ENCODE assay signal across 8 cellular contexts in genomic region chr4:72302981-72303704, GRCh38.
DNase-seq lines count a peak whose midpoint lies in the region; ATAC-seq and TF ChIP-seq lines count a peak whose summit lies in the region.

No MANE protein-coding gene starts in this region.

- peaks cover 2% of the 10 kb centered on the region; the same call in 2 of the 3 replicates for H3K36me3 Mint-ChIP-seq in GM23338 (ENCODE audit: low read depth)

- no peak overlapping the region for H2BK120ac ChIP-seq in mesenchymal stem cell (ENCODE audit: low read depth, low read length)

- DNase-seq in NCI-H510A treated with DMSO at 0.1 percent for 48 hours (lab: John Stamatoyannopoulos, UW) (peak; percentile 62), NCI-H510A (lab: John Stamatoyannopoulos, UW) (no peak), GM23338 (ENCODE audit: low spot score) (peak; percentile 82), LHCN-M2 (ENCODE audit: low read depth) (peak; percentile 38), dorsolateral prefrontal cortex (peak in 2 of 10 donors; percentile 12 to 39), mesenchymal stem cell (peak; percentile 54), thoracic aorta (ENCODE audit: low spot score) (no peak)

- no peak overlapping the region for H3K4ac ChIP-seq in mesenchymal stem cell (ENCODE audit: low read depth in 1 of 2, low read length in 2 of 2)

- intact Hi-C loops in dorsolateral prefrontal cortex (cut with DNase I), result no loop called here

- H3K9me3 ChIP-seq in mesenchymal stem cell (ENCODE audit: control insufficient read depth, low read length), result no peaks in the 10 kb centered on the region
- no peaks in the 10 kb centered on the region for H3K9me3 ChIP-seq in thoracic aorta

- no peaks in the 10 kb centered on the region for H3K79me2 ChIP-seq in GM23338 (replicated peaks; ENCODE audit: insufficient read depth)

- H3K79me1 ChIP-seq in mesenchymal stem cell (replicated peaks; ENCODE audit: low read length, poor library complexity, severe bottlenecking), result no peaks in the 10 kb centered on the region

- H3K9me3 Mint-ChIP-seq in GM23338, result no peaks in the 10 kb centered on the region

- no peak overlapping the region for H3K4me2 ChIP-seq in GM23338
- no peak overlapping the region for H3K4me2 ChIP-seq in mesenchymal stem cell (ENCODE audit: low read length, poor library complexity, severe bottlenecking)

- no peak overlapping the region for H4K91ac ChIP-seq in mesenchymal stem cell (ENCODE audit: low read length)

- H3K36me3 ChIP-seq in GM23338 (ENCODE audit: insufficient read depth), result no peaks in the 10 kb centered on the region
- no peaks in the 10 kb centered on the region for H3K36me3 ChIP-seq in mesenchymal stem cell (ENCODE audit: control insufficient read depth in 1 of 2, insufficient read depth in 2 of 2, low read depth in 1 of 2, low read length in 2 of 2)
- no peaks in the 10 kb centered on the region for H3K36me3 ChIP-seq in thoracic aorta

- H3K9me2 ChIP-seq in GM23338 (ENCODE audit: insufficient read depth), result no peaks in the 10 kb centered on the region

- no peak overlapping the region for H3K14ac ChIP-seq in mesenchymal stem cell (ENCODE audit: low read length in 2 of 2)

- no peaks in the 10 kb centered on the region for H3K27me3 ChIP-seq in GM23338 (ENCODE audit: insufficient read depth)
- H3K27me3 ChIP-seq in dorsolateral prefrontal cortex, result no peaks in the 10 kb centered on the region
- H3K27me3 ChIP-seq in mesenchymal stem cell (ENCODE audit: control insufficient read depth in 1 of 2, insufficient read depth in 1 of 2, low read length in 2 of 2), result no peaks in the 10 kb centered on the region
- no peaks in the 10 kb centered on the region for H3K27me3 ChIP-seq in thoracic aorta (replicated peaks; ENCODE audit: insufficient read depth)

- H3K4me1 Mint-ChIP-seq in GM23338, result peaks cover 5% of the 10 kb centered on the region; the same call in 2 of the 3 replicates

- H2BK15ac ChIP-seq in mesenchymal stem cell (ENCODE audit: low read depth, poor library complexity, severe bottlenecking), result no peak overlapping the region

- H3K4me3 Mint-ChIP-seq in GM23338, result no peak overlapping the region

- no peak overlapping the region for H3K4me3 ChIP-seq in GM23338
- no peak overlapping the region for H3K4me3 ChIP-seq in WI38 (ENCODE audit: low read depth, low read length)
- no peak overlapping the region for H3K4me3 ChIP-seq in dorsolateral prefrontal cortex
- H3K4me3 ChIP-seq in mesenchymal stem cell (ENCODE audit: insufficient read depth in 1 of 2, low read depth in 1 of 2, low read length in 2 of 2), result no peak overlapping the region
- H3K4me3 ChIP-seq in thoracic aorta, result no peak overlapping the region

- no peak overlapping the region for H3K18ac ChIP-seq in mesenchymal stem cell (ENCODE audit: low read depth in 1 of 2, low read length in 2 of 2)

- H3K27me3 Mint-ChIP-seq in GM23338 (ENCODE audit: insufficient read depth, low read depth, poor library complexity), result no peaks in the 10 kb centered on the region

- no peaks in the 10 kb centered on the region for H3F3A ChIP-seq in GM23338 (replicated peaks; ENCODE audit: low read depth)

- whole genome bisulfite sequencing in mesenchymal stem cell, result 94% methylated on average over 3 of the region's 4 CpGs

- no peak overlapping the region for H2BK5ac ChIP-seq in mesenchymal stem cell (ENCODE audit: low read depth, low read length, poor library complexity, severe bottlenecking)

- H4K8ac ChIP-seq in mesenchymal stem cell (ENCODE audit: low read length), result peak overlapping the region; percentile 50

- H3K4me1 ChIP-seq in GM23338 (ENCODE audit: insufficient read depth) (no peaks in the 10 kb centered on the region), mesenchymal stem cell (ENCODE audit: control insufficient read depth, insufficient read depth, low read depth, low read length) (peaks cover 2% of the 10 kb centered on the region), thoracic aorta (ENCODE audit: control insufficient read depth in 1 of 2, low read depth in 2 of 2) (peaks cover 0 to 6% of the 10 kb centered on the region in 2 donors)

- peak overlapping the region; percentile 25; the same call in 1 of the 2 replicates for H2AFZ ChIP-seq in GM23338
- H2AFZ ChIP-seq in mesenchymal stem cell (ENCODE audit: low read depth, low read length), result no peak overlapping the region

- TF ChIP-seq CTCF in GM23338 (conservative IDR thresholded peaks at IDR 0.05; ENCODE audit: low read depth in 2 of 2) (peak; percentile 85 to 87), WI38 (IDR thresholded peaks at IDR 0.05; ENCODE audit: low read depth, low read length) (peak; percentile 60), dorsolateral prefrontal cortex (IDR thresholded peaks at IDR 0.05 in 54 of 56, conservative IDR thresholded peaks at IDR 0.05 in 2 of 56; ENCODE audit: low read depth in 1 of 56, partially characterized antibody in 56 of 56) (peak in 55 of 56 donors; percentile 22 to 77 (median 67)), thoracic aorta (IDR thresholded peaks at IDR 0.05) (peak; percentile 56)

- ATAC-seq in GM23338 (peak; percentile 98), thoracic aorta (ENCODE audit: insufficient number of reproducible peaks, low FRiP score, low read depth) (peak; percentile 27)

- no peak overlapping the region for H2BK12ac ChIP-seq in mesenchymal stem cell (ENCODE audit: low read length in 2 of 2)

- no peaks in the 10 kb centered on the region for H4K20me1 ChIP-seq in GM23338 (replicated peaks; ENCODE audit: insufficient read depth)

- no peak overlapping the region for H3K27ac Mint-ChIP-seq in GM23338

- no peak overlapping the region for H2AK5ac ChIP-seq in mesenchymal stem cell (ENCODE audit: low read length, severe bottlenecking)

- H3K23ac ChIP-seq in mesenchymal stem cell (ENCODE audit: low read length in 2 of 2), result no peak overlapping the region

- H3K27ac ChIP-seq in GM23338 (ENCODE audit: low read depth), result no peak overlapping the region
- no peak overlapping the region for H3K27ac ChIP-seq in dorsolateral prefrontal cortex
- H3K27ac ChIP-seq in mesenchymal stem cell (ENCODE audit: low read length, poor library complexity, severe bottlenecking), result no peak overlapping the region
- no peak overlapping the region for H3K27ac ChIP-seq in thoracic aorta

- no peak overlapping the region for H3K9ac ChIP-seq in mesenchymal stem cell (ENCODE audit: low read length)

TF ChIP-seq in GM23338, 12 proteins besides CTCF, POLR2A, EP300 and RAD21:
- TF ChIP-seq ZNF462 (CRISPR knock-in tag; IDR thresholded peaks at IDR 0.05) (no peak), ZNF331 (CRISPR knock-in tag; IDR thresholded peaks at IDR 0.05; ENCODE audit: low read depth) (no peak), POLR2AphosphoS5 (IDR thresholded peaks at IDR 0.05; ENCODE audit: low read depth) (no peak), EZH2phosphoT487 (IDR thresholded peaks at IDR 0.05; ENCODE audit: unreplicated experiment) (no peak)
TF ChIP-seq in GM23338: peak in this region for 0.

Comparison
In these comparisons a context has a peak if more than half of its experiments do, and no peak if none do; other contexts are left out.
1. DNase-seq: peak in NCI-H510A treated with DMSO at 0.1 percent for 48 hours (single experiment), GM23338 (single experiment), LHCN-M2 (single experiment) and mesenchymal stem cell (single experiment); none in NCI-H510A (single experiment) and thoracic aorta (single experiment).
2. Peak in every context shown above with its lines, with median percentiles within 50 percentile points of each other: CTCF ChIP-seq.